In the genomic region with DNA sequence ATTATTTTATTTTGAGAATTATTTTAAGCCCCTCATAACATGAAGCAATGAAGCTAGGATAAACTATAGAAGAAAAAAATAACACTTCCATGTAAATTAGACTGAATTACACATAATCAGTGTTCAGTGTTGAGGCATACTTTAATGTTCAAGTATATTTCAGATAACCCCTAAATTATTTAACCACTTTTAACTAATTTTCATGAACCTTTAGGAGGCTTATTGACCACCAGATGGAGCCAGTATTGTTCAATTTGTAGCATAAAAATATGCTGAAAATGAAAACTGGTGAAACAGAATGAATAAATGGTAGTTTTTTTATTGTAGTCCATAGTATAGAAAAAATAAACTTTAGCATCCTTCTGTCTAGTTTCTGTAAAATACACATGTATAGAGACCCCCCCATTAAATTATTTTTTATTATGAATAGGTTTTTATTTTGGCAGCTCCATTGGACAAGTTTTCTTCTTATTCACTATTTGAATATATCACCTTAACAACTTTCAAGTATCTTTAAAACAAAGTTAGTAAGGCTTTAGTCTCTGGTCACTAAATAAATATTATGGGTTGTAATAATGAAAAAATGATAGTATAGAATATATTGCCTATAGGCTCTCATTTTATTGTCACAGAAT, we compare ENCODE assay signal across 8 cellular contexts.
DNase-seq lines count a peak whose midpoint lies in the region; ATAC-seq, FAIRE-seq and TF ChIP-seq lines count a peak whose summit lies in the region.

No MANE protein-coding gene starts in this region.

- no peaks in the 10 kb centered on the region for H3K36me3 ChIP-seq in keratinocyte (ENCODE audit: control insufficient read depth in 2 of 2, extremely low read depth in 1 of 2, insufficient read depth in 2 of 2, low read length in 2 of 2)

- no peaks in the 10 kb centered on the region for H3K9me1 ChIP-seq in keratinocyte (ENCODE audit: control insufficient read depth, extremely low read depth, insufficient read depth, low read length)

- peak in 2 of 3 experiments; percentile 26 to 43 for TF ChIP-seq CTCF in keratinocyte (optimal IDR thresholded peaks at IDR 0.05 in 1 of 3, IDR thresholded peaks at IDR 0.05 in 1 of 3, conservative IDR thresholded peaks at IDR 0.05 in 1 of 3; ENCODE audit: extremely low read depth in 1 of 3, insufficient read depth in 2 of 3, low read length in 3 of 3)

- no peak overlapping the region for H3K27ac ChIP-seq in keratinocyte (ENCODE audit: control insufficient read depth, insufficient read depth, low read length)

- H3K27me3 ChIP-seq in keratinocyte (ENCODE audit: control insufficient read depth, extremely low read depth, insufficient read depth, low read length) = no peaks in the 10 kb centered on the region

- no peaks in the 10 kb centered on the region for H3K4me1 ChIP-seq in keratinocyte (ENCODE audit: control insufficient read depth, extremely low read depth, insufficient read depth, low read length)

- peak; percentile 19 for DNase-seq in AG08395 (ENCODE audit: low spot score)
- no peak for DNase-seq in keratinocyte (ENCODE audit: low read depth, low spot score)
- DNase-seq in mucosa of gallbladder (ENCODE audit: low spot score) = no peak
- DNase-seq in GM12891 (ENCODE audit: insufficient read length, low spot score) = no peak
- DNase-seq in activated CD4-positive, alpha-beta T cell treated with anti-CD3 and anti-CD28 coated beads, Interleukin-2, amount 50 U/mL, for 4 hours = no peak

- no peak overlapping the region for H2AFZ ChIP-seq in keratinocyte (ENCODE audit: control insufficient read depth, low read length)

- dilution Hi-C loops in keratinocyte (cut with MboI; ENCODE audit: extremely low pct_ligation_motif_present, low sequenced_read_pairs) = no loop called here

- no peaks in the 10 kb centered on the region for H3K79me2 ChIP-seq in keratinocyte (ENCODE audit: control insufficient read depth, insufficient read depth, low read length)

- FAIRE-seq in TTC549 (lab: Jason Lieb, UNC) (peak; percentile 78), keratinocyte (lab: Jason Lieb, UNC) (no peak), GM12891 (lab: Jason Lieb, UNC) (no peak)

- no peak for TF ChIP-seq POLR2A in GM12891 (IDR thresholded peaks at IDR 0.05; ENCODE audit: low read depth, low read length)

- peaks cover 4% of the 10 kb centered on the region for H3K9me3 ChIP-seq in keratinocyte (ENCODE audit: control insufficient read depth, low read depth, low read length)

- no peaks in the 10 kb centered on the region for H4K20me1 ChIP-seq in keratinocyte (ENCODE audit: control insufficient read depth, extremely low read depth, insufficient read depth, low read length)

- H3K4me3 ChIP-seq in keratinocyte (ENCODE audit: control insufficient read depth in 2 of 3, extremely low read depth in 1 of 3, insufficient read depth in 2 of 3, low read depth in 1 of 3, low read length in 3 of 3) = no peak overlapping the region

- ATAC-seq in GM18511 (IDR thresholded peaks at IDR 0.05; ENCODE audit: unreplicated experiment) (peak; percentile 46), HG02610 (IDR thresholded peaks at IDR 0.05; ENCODE audit: unreplicated experiment) (no peak)

- no peak overlapping the region for H3K9ac ChIP-seq in keratinocyte (ENCODE audit: control insufficient read depth, extremely low read depth, insufficient read depth, low read length)

- no peak overlapping the region for H3K4me2 ChIP-seq in keratinocyte (ENCODE audit: control insufficient read depth, extremely low read depth, insufficient read depth, low read depth, low read length)

TF ChIP-seq in GM12891, 5 proteins besides CTCF, POLR2A, EP300 and RAD21:
- TF ChIP-seq SPI1 (IDR thresholded peaks at IDR 0.05; ENCODE audit: low read depth, low read length) (no peak), POU2F2 (IDR thresholded peaks at IDR 0.05; ENCODE audit: low read depth, low read length) (no peak), POLR2AphosphoS5 (IDR thresholded peaks at IDR 0.05; ENCODE audit: low read depth, low read length) (no peak), PAX5 (IDR thresholded peaks at IDR 0.05; ENCODE audit: insufficient read depth, low read length, severe bottlenecking) (no peak), TAF1 (IDR thresholded peaks at IDR 0.05; ENCODE audit: low read depth, low read length) (no peak)
